In the genomic region with DNA sequence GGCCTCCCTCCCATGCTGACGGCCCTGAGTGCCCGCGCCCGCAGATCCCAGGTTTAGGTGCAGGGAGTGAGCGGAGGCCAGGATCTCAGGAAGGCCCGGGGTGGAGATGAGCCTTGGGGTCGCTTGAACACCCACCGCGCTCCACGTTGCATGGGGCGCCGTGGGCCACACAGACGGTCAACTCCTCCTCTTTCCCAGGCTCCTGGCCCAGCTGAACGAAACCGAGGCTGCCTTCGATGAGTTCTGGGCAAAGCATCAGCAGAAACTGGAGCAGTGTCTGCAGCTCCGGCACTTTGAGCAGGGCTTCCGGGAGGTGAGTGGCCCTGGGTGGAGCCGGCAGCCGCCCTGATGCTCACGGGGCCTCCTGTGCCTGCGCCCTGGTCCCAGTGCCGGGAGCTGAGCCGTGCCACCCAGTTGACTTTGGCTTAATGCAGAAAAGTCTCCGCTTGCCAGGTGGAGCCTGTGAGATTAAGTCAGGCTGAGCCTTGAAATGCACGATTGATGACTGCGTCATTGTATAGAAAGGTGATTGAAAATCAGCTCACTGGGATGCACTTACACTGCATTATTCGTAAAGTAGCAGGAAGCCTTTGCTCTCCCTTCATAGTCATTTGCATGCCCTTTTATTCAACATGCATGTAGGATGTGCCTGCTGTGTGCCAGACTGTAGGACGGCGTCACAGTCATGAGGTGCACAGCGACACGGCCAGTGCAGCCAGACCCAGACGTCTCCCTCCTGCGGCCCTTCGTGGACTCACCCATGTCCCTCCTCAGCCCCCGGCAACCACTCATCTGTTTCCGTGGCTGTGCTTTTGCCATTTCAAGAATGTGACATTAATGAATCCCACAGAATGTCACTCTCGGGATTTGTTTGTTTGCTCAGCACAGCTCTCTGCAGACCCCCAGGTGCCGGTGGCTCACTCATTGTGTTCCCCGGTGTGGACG, we compare ENCODE assay signal across 23 cellular contexts. TPM values are rescaled to one million over a fixed set of nuclear protein-coding genes. Genes with fewer than 3 reads are reported as not detected.
"Had no signal": no experiment of that assay in that cellular context is flagged by ENCODE, and none has a peak within 500 bp of the region (broad histone marks: within the 10 kb centered on the region; RNA-seq: fewer than 3 reads in every experiment).

No MANE protein-coding gene starts in this region.

- H3K9me3 ChIP-seq: breast epithelium, lower lobe of right lung, mucosa of descending colon, prostate gland, vagina had no signal

- H3K27ac ChIP-seq: breast epithelium, coronary artery, epithelial cell of prostate, heart left ventricle, lower lobe of right lung, prostate gland, vagina had no signal

- H3K36me3 ChIP-seq: breast epithelium, prostate gland had no signal

- H3K9me3 Mint-ChIP-seq: activated naive CD8-positive, alpha-beta T cell treated with anti-CD3 and anti-CD28 coated beads for 36 hours; activated T-cell treated with anti-CD3 and anti-CD28 coated beads, Interleukin-2, amount 50 U/mL, for 24 hours; activated T-helper 17 cell treated with anti-CD3 and anti-CD28 coated beads, Interleukin-2, amount 50 U/mL, for 72 hours; T-helper 2 cell treated with Interferon-gamma antibody and Interleukin-4, amounts not matched to agents 5 μg/mL and 100 μg/mL, for 36 hours had no signal

- H3K4me1 ChIP-seq: breast epithelium, heart left ventricle, lower lobe of right lung, prostate gland, vagina had no signal

- FAIRE-seq: islet of Langerhans, TTC549 had no signal

- H3K4me1 Mint-ChIP-seq: activated naive CD8-positive, alpha-beta T cell treated with anti-CD3 and anti-CD28 coated beads for 36 hours; activated T-helper 17 cell treated with anti-CD3 and anti-CD28 coated beads, Interleukin-2, amount 50 U/mL, for 72 hours; T-cell had no signal

- H3K4me3 ChIP-seq: breast epithelium, coronary artery, heart left ventricle, lower lobe of right lung, mucosa of descending colon, prostate gland, vagina had no signal

- H3K27ac Mint-ChIP-seq: activated naive CD8-positive, alpha-beta T cell treated with anti-CD3 and anti-CD28 coated beads for 36 hours; activated T-cell treated with anti-CD3 and anti-CD28 coated beads, Interleukin-2, amount 50 U/mL, for 24 hours; activated T-helper 17 cell treated with anti-CD3 and anti-CD28 coated beads, Interleukin-2, amount 50 U/mL, for 72 hours; T-cell; T-helper 2 cell treated with Interferon-gamma antibody and Interleukin-4, amounts not matched to agents 5 μg/mL and 100 μg/mL, for 36 hours had no signal

- H3K4me3 Mint-ChIP-seq: activated naive CD8-positive, alpha-beta T cell treated with anti-CD3 and anti-CD28 coated beads for 36 hours; activated T-cell treated with anti-CD3 and anti-CD28 coated beads, Interleukin-2, amount 50 U/mL, for 24 hours; activated T-helper 17 cell treated with anti-CD3 and anti-CD28 coated beads, Interleukin-2, amount 50 U/mL, for 72 hours; T-cell; T-helper 2 cell treated with Interferon-gamma antibody and Interleukin-4, amounts not matched to agents 5 μg/mL and 100 μg/mL, for 36 hours had no signal

- DNase-seq: activated CD8-positive, alpha-beta memory T cell treated with anti-CD3 and anti-CD28 coated beads for 24 hours; activated CD8-positive, alpha-beta memory T cell treated with anti-CD3 and anti-CD28 coated beads, Interleukin-2, amount 50 U/mL, for 4 hours; activated naive CD8-positive, alpha-beta T cell treated with anti-CD3 and anti-CD28 coated beads for 36 hours; activated T-cell treated with anti-CD3 and anti-CD28 coated beads, Interleukin-2, amount 50 U/mL, for 24 hours; left colon; lower lobe of right lung; mesendoderm; stimulated activated CD4-positive, alpha-beta T cell treated with anti-CD3 and anti-CD28 coated beads, Interleukin-4, amount 100 ng/mL, for 24 hours; stimulated activated naive CD4-positive, alpha-beta T cell treated with Interleukin-2 at 50 U/mL for 16 hours; T-cell; trophoblast cell had no signal

- H3K27me3 ChIP-seq: breast epithelium, heart left ventricle, vagina had no signal

- H3K27me3 Mint-ChIP-seq: activated naive CD8-positive, alpha-beta T cell treated with anti-CD3 and anti-CD28 coated beads for 36 hours; activated T-cell treated with anti-CD3 and anti-CD28 coated beads, Interleukin-2, amount 50 U/mL, for 24 hours; activated T-helper 17 cell treated with anti-CD3 and anti-CD28 coated beads, Interleukin-2, amount 50 U/mL, for 72 hours; T-cell had no signal

RNA-seq across cellular contexts. Expression of a gene that starts 35.5 kb away (rescaled TPM):
- total RNA-seq: lower lobe of right lung, vagina had no signal

RNA-seq across cellular contexts. Expression of a gene that starts 52.5 kb away (rescaled TPM):
- total RNA-seq: activated naive CD8-positive, alpha-beta T cell treated with anti-CD3 and anti-CD28 coated beads for 36 hours; T-cell had no signal
- polyA plus RNA-seq: neural cell had no signal
